11 cellular contexts compared by ENCODE assay signal in genomic region chr6:37965964-37966676, GRCh38.
A peak's percentile ranks its signal among the peaks of the same experiment; 100 is the strongest.
DNase-seq lines count a peak whose midpoint lies in the region; ATAC-seq, FAIRE-seq and TF ChIP-seq lines count a peak whose summit lies in the region.
"Had no signal": no experiment of that assay in that cellular context is flagged by ENCODE, and none has a peak within 500 bp of the region (broad histone marks: within the 10 kb centered on the region; RNA-seq: fewer than 3 reads in every experiment).

No MANE protein-coding gene starts in this region.

- dilution Hi-C loops in keratinocyte (cut with MboI; ENCODE audit: extremely low pct_ligation_motif_present, low sequenced_read_pairs) = no loop called here

- peaks cover 30% of the 10 kb centered on the region for H4K20me1 ChIP-seq in keratinocyte (ENCODE audit: control insufficient read depth, extremely low read depth, insufficient read depth, low read length)

- no peak overlapping the region for H3K27ac ChIP-seq in RWPE1
- H3K27ac ChIP-seq in keratinocyte (ENCODE audit: control insufficient read depth, insufficient read depth, low read length) = peak overlapping the region; percentile 28

- FAIRE-seq in H54 (lab: Jason Lieb, UNC) (peak; percentile 91), keratinocyte (lab: Jason Lieb, UNC) (peak; percentile 86)
- FAIRE-seq: H1 had no signal

- intact Hi-C loops in left cardiac atrium (cut with DNase I) = no loop called here

- H3K36me3 ChIP-seq in keratinocyte (ENCODE audit: control insufficient read depth in 2 of 2, extremely low read depth in 1 of 2, insufficient read depth in 2 of 2, low read length in 2 of 2) = no peaks in the 10 kb centered on the region

- TF ChIP-seq CTCF in GM12865 (IDR thresholded peaks at IDR 0.05; ENCODE audit: insufficient read depth, low read depth, low read length, missing control alignments) = no peak
- TF ChIP-seq CTCF in RWPE1 (conservative IDR thresholded peaks at IDR 0.05; ENCODE audit: low read depth) = no peak
- TF ChIP-seq CTCF in keratinocyte (optimal IDR thresholded peaks at IDR 0.05 in 1 of 3, IDR thresholded peaks at IDR 0.05 in 1 of 3, conservative IDR thresholded peaks at IDR 0.05 in 1 of 3; ENCODE audit: extremely low read depth in 1 of 3, insufficient read depth in 2 of 3, low read length in 3 of 3) = no peak

- DNase-seq in GM12865 (ENCODE audit: low read depth) (peak; percentile 40), H54 (ENCODE audit: insufficient read length, low spot score) (no peak), RWPE1 (ENCODE audit: low spot score) (peak; percentile 60), keratinocyte (ENCODE audit: low read depth, low spot score) (peak; percentile 23), MV-4-11 (lab: John Stamatoyannopoulos, UW) (no peak), SIG-M5 (lab: John Stamatoyannopoulos, UW) (no peak), left cardiac atrium (no peak), GOT3 (lab: John Stamatoyannopoulos, UW) (no peak)
- DNase-seq: activated naive CD8-positive, alpha-beta T cell treated with anti-CD3 and anti-CD28 coated beads, Interleukin-2, amount 10 ng/mL, durations not matched to agents 7 days and 5 days; NCI-H774 had no signal

- TF ChIP-seq POLR2A in H54 (IDR thresholded peaks at IDR 0.05; ENCODE audit: low read depth, low read length) = no peak

- POLR2A ChIA-PET in RWPE1 (lab: Yijun Ruan, JAX; ENCODE audit: low non-redundant PET) = no interaction called here

- H3K9ac ChIP-seq in keratinocyte (ENCODE audit: control insufficient read depth, extremely low read depth, insufficient read depth, low read length) = no peak overlapping the region

- ATAC-seq in left cardiac atrium = no peak

- CTCF ChIA-PET in RWPE1 (lab: Yijun Ruan, JAX) = no interaction called here

- no peaks in the 10 kb centered on the region for H3K9me3 ChIP-seq in keratinocyte (ENCODE audit: control insufficient read depth, low read depth, low read length)

- no peak overlapping the region for H3K4me3 ChIP-seq in GM12865 (ENCODE audit: low read depth, low read length)
- H3K4me3 ChIP-seq in keratinocyte (ENCODE audit: control insufficient read depth in 2 of 3, extremely low read depth in 1 of 3, insufficient read depth in 2 of 3, low read depth in 1 of 3, low read length in 3 of 3) = no peak overlapping the region

- peaks cover 37% of the 10 kb centered on the region for H3K79me2 ChIP-seq in keratinocyte (ENCODE audit: control insufficient read depth, insufficient read depth, low read length)

- H3K4me2 ChIP-seq in keratinocyte (ENCODE audit: control insufficient read depth, extremely low read depth, insufficient read depth, low read depth, low read length) = peak overlapping the region; percentile 7

- peaks cover 19% of the 10 kb centered on the region for H3K4me1 ChIP-seq in keratinocyte (ENCODE audit: control insufficient read depth, extremely low read depth, insufficient read depth, low read length)

- no peak overlapping the region for H2AFZ ChIP-seq in keratinocyte (ENCODE audit: control insufficient read depth, low read length)

- no peaks in the 10 kb centered on the region for H3K27me3 ChIP-seq in keratinocyte (ENCODE audit: control insufficient read depth, extremely low read depth, insufficient read depth, low read length)

- H3K9me1 ChIP-seq in keratinocyte (ENCODE audit: control insufficient read depth, extremely low read depth, insufficient read depth, low read length) = peaks cover 4% of the 10 kb centered on the region

Comparison
In these comparisons a context has a peak if more than half of its experiments do, and no peak if none do; other contexts are left out.
1. DNase-seq: peak in GM12865 (single experiment), RWPE1 (single experiment) and keratinocyte (single experiment); none in H54 (single experiment), MV-4-11 (single experiment), SIG-M5 (single experiment), left cardiac atrium (single experiment) and GOT3 (single experiment).